In genomic region chr10:101429423-101429822, GRCh38 we compare ENCODE assay signal across 3 cellular contexts.
"Had no signal": no experiment of that assay in that cellular context is flagged by ENCODE, and none has a peak within 500 bp of the region (broad histone marks: within the 10 kb centered on the region; RNA-seq: fewer than 3 reads in every experiment).

No MANE protein-coding gene starts in this region.

- DNase-seq: GDM1, GF-D8 had no signal

- H3K4me3 ChIP-seq: GM12878 had no signal
